In genomic region chr7:27897441-27897847, GRCh38 we compare ENCODE assay signal across 20 cellular contexts.
A peak's percentile ranks its signal among the peaks of the same experiment; 100 is the strongest.
DNase-seq lines count a peak whose midpoint lies in the region; ATAC-seq and TF ChIP-seq lines count a peak whose summit lies in the region.
"Had no signal": no experiment of that assay in that cellular context is flagged by ENCODE, and none has a peak within 500 bp of the region (broad histone marks: within the 10 kb centered on the region; RNA-seq: fewer than 3 reads in every experiment).

No MANE protein-coding gene starts in this region.

- H3K36me3 ChIP-seq in Caco-2 (ENCODE audit: control insufficient read depth, insufficient read depth, low read length) (no peaks in the 10 kb centered on the region), Loucy (ENCODE audit: insufficient read depth, low read length) (no peaks in the 10 kb centered on the region), mucosa of descending colon (ENCODE audit: low read depth) (no peaks in the 10 kb centered on the region)

- ATAC-seq in left ventricle myocardium superior (peak; percentile 67), mucosa of descending colon (peak; percentile 85)
- ATAC-seq: effector memory CD8-positive, alpha-beta T cell; stimulated activated effector memory CD8-positive, alpha-beta T cell treated with anti-CD3 and anti-CD28 coated beads, Interleukin-12 subunit alpha, Interleukin-12 subunit beta, amount 100 ng/mL, for 72 hours had no signal

- intact Hi-C loops in Caco-2 (cut with micrococcal nuclease; ENCODE audit: unreplicated experiment), result no loop called here
- intact Hi-C loops in left ventricle myocardium superior (cut with micrococcal nuclease), result no loop called here
- intact Hi-C loops in mucosa of descending colon (cut with DNase I, micrococcal nuclease), result no loop called here

- H3K4me2 ChIP-seq in Loucy (ENCODE audit: low read depth, low read length, poor library complexity, severe bottlenecking), result no peak overlapping the region

- no peak overlapping the region for H2AFZ ChIP-seq in Loucy (ENCODE audit: low read length)

- peaks cover 17% of the 10 kb centered on the region for H3K4me1 Mint-ChIP-seq in Caco-2 (ENCODE audit: low read depth, unreplicated experiment)

- peaks cover 4% of the 10 kb centered on the region; the same call in 1 of the 2 replicates for H3K79me2 ChIP-seq in Loucy (ENCODE audit: insufficient read depth, low read length)

- H3K4me1 ChIP-seq in Caco-2 (peaks cover 10% of the 10 kb centered on the region), Loucy (ENCODE audit: insufficient read depth, low read length, poor library complexity, severe bottlenecking) (peaks cover 58% of the 10 kb centered on the region), mucosa of descending colon (ENCODE audit: low read depth) (peaks cover 10% of the 10 kb centered on the region)

- no peaks in the 10 kb centered on the region for H3K36me3 Mint-ChIP-seq in Caco-2 (ENCODE audit: insufficient read depth, unreplicated experiment)

- no TSS peak for BruUV-seq in Caco-2 (replicated peaks; lab: Mats Ljungman, UMichigan)

- no peaks in the 10 kb centered on the region for H3K9me3 Mint-ChIP-seq in Caco-2 (ENCODE audit: unreplicated experiment)
- H3K9me3 Mint-ChIP-seq: effector memory CD8-positive, alpha-beta T cell; stimulated activated effector memory CD8-positive, alpha-beta T cell treated with anti-CD3 and anti-CD28 coated beads, Interleukin-12 subunit alpha, Interleukin-12 subunit beta, amount 100 ng/mL, for 72 hours had no signal

- CTCF ChIA-PET in Caco-2 (lab: Charles Lee), result interaction anchor here (0.6 kb wide), 1 partner anchor 701 kb away, joined by 3 read pairs; no protein-coding TSS in a partner anchor

- DNase-seq in Caco-2, result peak; percentile 41
- no peak for DNase-seq in left ventricle myocardium superior
- DNase-seq in mucosa of descending colon, result peak in 1 of 3 donors; percentile 34
- no peak for DNase-seq in activated CD4-positive, alpha-beta T cell treated with anti-CD3 and anti-CD28 coated beads for 4 hours
- no peak for DNase-seq in GM19240 (ENCODE audit: insufficient read length, low spot score)
- no peak for DNase-seq in MV-4-11 (lab: John Stamatoyannopoulos, UW)
- DNase-seq in DMS53 (lab: John Stamatoyannopoulos, UW), result no peak
- DNase-seq: ACHN; activated CD8-positive, alpha-beta memory T cell treated with anti-CD3 and anti-CD28 coated beads for 24 hours; activated naive CD4-positive, alpha-beta T cell treated with anti-CD3 and anti-CD28 coated beads, Interleukin-2, amount 50 U/mL, for 16 hours; activated T-cell treated with anti-CD3 and anti-CD28 coated beads, Interleukin-2, amount 50 U/mL, for 48 hours; C1 segment of cervical spinal cord; effector memory CD8-positive, alpha-beta T cell; NCI-H1105; NCI-H2107; sigmoid colon; T-helper 9 cell had no signal

- H3K27ac Mint-ChIP-seq in Caco-2 (ENCODE audit: unreplicated experiment), result peak overlapping the region; percentile 38
- H3K27ac Mint-ChIP-seq: stimulated activated effector memory CD8-positive, alpha-beta T cell treated with anti-CD3 and anti-CD28 coated beads, Interleukin-12 subunit alpha, Interleukin-12 subunit beta, amount 100 ng/mL, for 72 hours had no signal

- H3K9me2 ChIP-seq in Loucy (replicated peaks; ENCODE audit: low read depth, low read length), result no peaks in the 10 kb centered on the region

- H3K9ac ChIP-seq in Loucy (ENCODE audit: low read depth, low read length, poor library complexity, severe bottlenecking), result peak overlapping the region; percentile 66

- TF ChIP-seq CTCF in Caco-2 (IDR thresholded peaks at IDR 0.05; ENCODE audit: insufficient read depth in 1 of 2, low read depth in 1 of 2, low read length in 1 of 2, severe bottlenecking in 1 of 2, unreplicated experiment in 1 of 2) (no peak), Loucy (conservative IDR thresholded peaks at IDR 0.05; ENCODE audit: low read length) (no peak), mucosa of descending colon (IDR thresholded peaks at IDR 0.05) (no peak)

- no peaks in the 10 kb centered on the region for H3K27me3 Mint-ChIP-seq in Caco-2 (ENCODE audit: insufficient read depth, unreplicated experiment)
- H3K27me3 Mint-ChIP-seq: effector memory CD8-positive, alpha-beta T cell had no signal

- no peak overlapping the region for H3K4me3 ChIP-seq in Caco-2 (ENCODE audit: low read depth, low read length)
- H3K4me3 ChIP-seq in Loucy (ENCODE audit: low read length, poor library complexity, severe bottlenecking), result no peak overlapping the region
- no peak overlapping the region for H3K4me3 ChIP-seq in mucosa of descending colon
- H3K4me3 ChIP-seq: ascending aorta, sigmoid colon had no signal

- POLR2A ChIA-PET in Caco-2 (lab: Charles Lee), result no interaction called here

- H3K9me3 ChIP-seq in Caco-2 (no peaks in the 10 kb centered on the region), Loucy (ENCODE audit: insufficient read depth, low read depth, low read length) (no peaks in the 10 kb centered on the region), mucosa of descending colon (no peaks in the 10 kb centered on the region)
- H3K9me3 ChIP-seq: ascending aorta, sigmoid colon had no signal

- H3F3A ChIP-seq in Loucy (ENCODE audit: low read depth), result 0 out of 2 replicates have a peak, but pooled peaks cover 3% of the 10 kb centered on the region

- H3K27me3 ChIP-seq in Caco-2 (replicated peaks; ENCODE audit: control insufficient read depth, insufficient read depth, low read length) (no peaks in the 10 kb centered on the region), Loucy (ENCODE audit: insufficient read depth, low read length, poor library complexity, severe bottlenecking) (no peaks in the 10 kb centered on the region)
- H3K27me3 ChIP-seq: ascending aorta, sigmoid colon had no signal

- no peaks in the 10 kb centered on the region for H4K20me1 ChIP-seq in Loucy (ENCODE audit: insufficient read depth, low read length, poor library complexity, severe bottlenecking)

- H3K4me3 Mint-ChIP-seq in Caco-2 (ENCODE audit: unreplicated experiment), result peak overlapping the region; percentile 42
- H3K4me3 Mint-ChIP-seq: effector memory CD8-positive, alpha-beta T cell; stimulated activated effector memory CD8-positive, alpha-beta T cell treated with anti-CD3 and anti-CD28 coated beads, Interleukin-12 subunit alpha, Interleukin-12 subunit beta, amount 100 ng/mL, for 72 hours had no signal

Comparison
In these comparisons a context has a peak if more than half of its experiments do, and no peak if none do; other contexts are left out.
1. DNase-seq: peak in Caco-2 (2 of 2); none in left ventricle myocardium superior (single experiment), activated CD4-positive, alpha-beta T cell treated with anti-CD3 and anti-CD28 coated beads for 4 hours (0 of 2), GM19240 (single experiment), MV-4-11 (single experiment) and DMS53 (single experiment).